Comparison of ENCODE assay signal across 1 cellular context in the genomic region with DNA sequence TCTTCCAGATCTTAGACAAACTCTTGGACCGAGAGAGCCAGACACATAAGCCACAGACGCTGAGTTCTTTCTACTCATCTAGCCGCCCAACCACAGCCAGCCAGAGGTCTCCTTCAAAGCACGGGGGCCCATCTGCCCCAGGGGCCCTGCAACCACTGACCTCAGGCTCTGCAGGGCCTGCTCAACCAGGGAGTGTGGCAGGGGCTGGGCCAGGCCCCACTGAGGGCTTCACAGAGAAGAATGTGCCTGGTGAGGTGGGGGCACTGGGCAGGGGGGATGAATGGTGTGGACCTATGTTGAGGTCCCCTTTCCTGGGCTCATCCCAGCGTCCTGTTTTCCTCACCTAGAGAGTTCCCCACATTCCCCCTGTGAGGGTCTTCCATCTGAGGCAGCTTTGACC.
TF ChIP-seq lines count a peak whose summit lies in the region.

No MANE protein-coding gene starts in this region.

TF ChIP-seq in H1, 55 proteins besides CTCF, POLR2A, EP300 and RAD21:
- TF ChIP-seq BACH1 (IDR thresholded peaks at IDR 0.05; ENCODE audit: low read length) (no peak), SUZ12 (IDR thresholded peaks at IDR 0.05; ENCODE audit: low read length) (no peak), RNF2 (IDR thresholded peaks at IDR 0.05; ENCODE audit: borderline replicate concordance, low read depth, low read length, missing control alignments, poor library complexity, severe bottlenecking) (no peak), BCL11A (IDR thresholded peaks at IDR 0.05; ENCODE audit: low read depth in 2 of 2, low read length in 2 of 2) (no peak), PHF8 (conservative IDR thresholded peaks at IDR 0.05; ENCODE audit: low read depth, low read length) (no peak), TAF7 (optimal IDR thresholded peaks at IDR 0.05; ENCODE audit: borderline replicate concordance, low read depth, low read length) (no peak), POLR2AphosphoS5 (IDR thresholded peaks at IDR 0.05; ENCODE audit: low read depth, low read length) (0 out of 2 replicates have a peak, but pooled peaks have one; percentile 3)
TF ChIP-seq in H1: peak in this region for 1.
